In genomic region chr12:124713041-124713435, GRCh38 we compare ENCODE assay signal across 8 cellular contexts.
DNase-seq lines count a peak whose midpoint lies in the region; ATAC-seq and TF ChIP-seq lines count a peak whose summit lies in the region.

No MANE protein-coding gene starts in this region.

- H3K27ac Mint-ChIP-seq in activated naive CD8-positive, alpha-beta T cell treated with anti-CD3 and anti-CD28 coated beads for 36 hours, result peak overlapping the region; percentile 83

- H3K4me1 Mint-ChIP-seq in activated naive CD8-positive, alpha-beta T cell treated with anti-CD3 and anti-CD28 coated beads for 36 hours, result peaks cover 21% of the 10 kb centered on the region

- peak overlapping the region; percentile 29 for H3K4me3 Mint-ChIP-seq in activated naive CD8-positive, alpha-beta T cell treated with anti-CD3 and anti-CD28 coated beads for 36 hours

- peak; percentile 28 for ATAC-seq in GM18867 (IDR thresholded peaks at IDR 0.05; ENCODE audit: unreplicated experiment)
- peak; percentile 7 for ATAC-seq in HG02885 (IDR thresholded peaks at IDR 0.05; ENCODE audit: poor library complexity, unreplicated experiment)
- peak; percentile 6 for ATAC-seq in lung (ENCODE audit: insufficient read depth, low FRiP score)

- TF ChIP-seq CTCF in lung (IDR thresholded peaks at IDR 0.05; ENCODE audit: control extremely low read depth, extremely low read depth), result no peak

- no peaks in the 10 kb centered on the region for H3K36me3 ChIP-seq in lung (ENCODE audit: control insufficient read depth in 2 of 2, insufficient read depth in 2 of 2, low read length in 2 of 2)

- no peak for DNase-seq in activated naive CD8-positive, alpha-beta T cell treated with anti-CD3 and anti-CD28 coated beads for 36 hours
- DNase-seq in lung (ENCODE audit: low spot score) (peak; percentile 63), GF-D8 (lab: John Stamatoyannopoulos, UW) (no peak), HuH-7 (ENCODE audit: low spot score) (no peak), NCI-H748 treated with DMSO at 0.1 percent for 48 hours (lab: John Stamatoyannopoulos, UW) (no peak), globus pallidus (ENCODE audit: low spot score) (no peak)

- H3K4me1 ChIP-seq in lung (ENCODE audit: control insufficient read depth in 2 of 2, insufficient read depth in 2 of 2, low read length in 2 of 2), result peaks cover 0 to 20% of the 10 kb centered on the region in 2 donors

- no peaks in the 10 kb centered on the region for H3K27me3 Mint-ChIP-seq in activated naive CD8-positive, alpha-beta T cell treated with anti-CD3 and anti-CD28 coated beads for 36 hours

- H3K9me3 ChIP-seq in lung (ENCODE audit: control insufficient read depth in 2 of 2, insufficient read depth in 1 of 2, low read length in 1 of 2), result no peaks in the 10 kb centered on the region

- no peaks in the 10 kb centered on the region for H3K9me3 Mint-ChIP-seq in activated naive CD8-positive, alpha-beta T cell treated with anti-CD3 and anti-CD28 coated beads for 36 hours

- H3K27ac ChIP-seq in lung (ENCODE audit: low read depth in 1 of 2, low read length in 1 of 2), result peak overlapping the region; percentile 86 to 93

- WGBS in lung, 2 donors, result 45 to 49% methylated on average over 13 to 14 of the region's 14 CpGs

- H3K4me3 ChIP-seq in lung, result no peak overlapping the region

- H3K27me3 ChIP-seq in lung (ENCODE audit: control insufficient read depth, insufficient read depth), result no peaks in the 10 kb centered on the region

- no peaks in the 10 kb centered on the region for H3K36me3 Mint-ChIP-seq in activated naive CD8-positive, alpha-beta T cell treated with anti-CD3 and anti-CD28 coated beads for 36 hours
